Comparison of ENCODE assay signal across 11 cellular contexts in the genomic region with DNA sequence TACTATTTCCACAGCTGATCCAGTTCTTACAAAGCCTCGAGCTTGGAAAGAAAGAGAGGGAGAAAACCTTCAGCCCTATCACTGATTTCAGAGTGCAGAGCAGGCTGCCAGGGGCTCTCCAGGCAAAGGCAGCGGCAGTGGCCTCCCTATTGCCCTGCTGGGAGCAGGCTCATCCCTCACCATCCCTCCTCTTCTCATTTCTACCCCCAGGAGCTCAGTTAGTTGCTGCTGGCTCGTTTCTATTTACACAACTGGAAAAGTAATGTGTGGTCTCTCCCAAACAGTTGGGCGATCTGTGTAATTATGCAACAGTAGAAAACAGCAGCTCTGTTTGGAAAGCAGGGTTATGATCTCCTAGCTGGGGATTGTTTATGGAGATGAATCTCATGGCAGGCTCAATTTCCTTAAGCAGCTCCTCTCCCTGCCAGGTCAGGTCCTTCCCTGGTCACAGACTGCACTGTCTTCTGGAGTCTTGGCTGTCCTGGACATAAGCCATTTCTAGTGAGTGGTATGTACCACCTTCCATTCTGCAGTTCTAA. TPM values are rescaled to one million over a fixed set of nuclear protein-coding genes. Genes with fewer than 3 reads are reported as not detected.
A peak's percentile ranks its signal among the peaks of the same experiment; 100 is the strongest.
DNase-seq lines count a peak whose midpoint lies in the region; ATAC-seq, FAIRE-seq and TF ChIP-seq lines count a peak whose summit lies in the region.
"Had no signal": no experiment of that assay in that cellular context is flagged by ENCODE, and none has a peak within 500 bp of the region (broad histone marks: within the 10 kb centered on the region; RNA-seq: fewer than 3 reads in every experiment).

No MANE protein-coding gene starts in this region.

- H3K4me3 ChIP-seq in stomach: no peak overlapping the region
- no peak overlapping the region for H3K4me3 ChIP-seq in HAP-1

- H3K4me1 Mint-ChIP-seq in HFFc6 (ENCODE audit: low read depth) (peaks cover 37% of the 10 kb centered on the region), brain (peaks cover 17% of the 10 kb centered on the region)

- H3K36me3 Mint-ChIP-seq in HFFc6 (ENCODE audit: low read depth): no peaks in the 10 kb centered on the region
- no peaks in the 10 kb centered on the region for H3K36me3 Mint-ChIP-seq in brain

- intact Hi-C loops in left colon (cut with DNase I, micrococcal nuclease) (no loop called here), stomach (cut with DNase I; ENCODE audit: low total_unique reads) (no loop called here)

- H3K9me3 Mint-ChIP-seq in HFFc6: no peaks in the 10 kb centered on the region
- no peaks in the 10 kb centered on the region for H3K9me3 Mint-ChIP-seq in brain

- in situ Hi-C loops in HAP-1 (cut with MboI; ENCODE audit: low sequenced_read_pairs): no loop called here

- ATAC-seq in left colon (peak; percentile 36), GM18873 (IDR thresholded peaks at IDR 0.05; ENCODE audit: low FRiP score, unreplicated experiment) (no peak)
- ATAC-seq: activated CD8-positive, alpha-beta T cell treated with anti-CD3 and anti-CD28 coated beads, Interleukin-2, amount 10 ng/mL, durations not matched to agents 7 days and 5 days had no signal

- H3K4me3 Mint-ChIP-seq in HFFc6: no peak overlapping the region
- no peak overlapping the region for H3K4me3 Mint-ChIP-seq in brain
- H3K4me3 Mint-ChIP-seq: activated CD8-positive, alpha-beta T cell treated with anti-CD3 and anti-CD28 coated beads, Interleukin-2, amount 10 ng/mL, durations not matched to agents 7 days and 5 days had no signal

- no peaks in the 10 kb centered on the region for H3K36me3 ChIP-seq in stomach
- no peaks in the 10 kb centered on the region for H3K36me3 ChIP-seq in HAP-1 (replicated peaks)

- TF ChIP-seq EP300 in stomach (IDR thresholded peaks at IDR 0.05): no peak

- H3K27me3 ChIP-seq in stomach (no peaks in the 10 kb centered on the region), HAP-1 (ENCODE audit: low read depth) (no peaks in the 10 kb centered on the region)

- H3K27me3 Mint-ChIP-seq in HFFc6 (ENCODE audit: insufficient read depth): no peaks in the 10 kb centered on the region; the same call in 1 of the 2 replicates
- no peaks in the 10 kb centered on the region for H3K27me3 Mint-ChIP-seq in brain

- H3K4me1 ChIP-seq in stomach (peaks cover 16 to 40% (median 28%) of the 10 kb centered on the region in 4 donors), HAP-1 (no peaks in the 10 kb centered on the region)

- TF ChIP-seq POLR2A in stomach (IDR thresholded peaks at IDR 0.05): no peak

- WGBS in stomach, 5 donors: 17 to 40% (median 23%) methylated on average over 4 of the region's 4 CpGs

- H3K27ac ChIP-seq in stomach: peak overlapping the region; percentile 56 to 78 (median 71)

- DNase-seq in HFFc6 (peak; percentile 50), left colon (no peak), stomach (no peak), NCI-H2227 (lab: John Stamatoyannopoulos, UW; ENCODE audit: unreplicated experiment) (no peak), urothelium cell line (ENCODE audit: low spot score) (no peak), HAP-1 (ENCODE audit: low spot score in 2 of 2) (no peak)
- DNase-seq: activated CD8-positive, alpha-beta T cell treated with anti-CD3 and anti-CD28 coated beads, Interleukin-2, amount 10 ng/mL, durations not matched to agents 7 days and 5 days; NCI-H1048 had no signal

- TF ChIP-seq CTCF in HFFc6 (IDR thresholded peaks at IDR 0.05) (no peak), brain (conservative IDR thresholded peaks at IDR 0.05) (no peak), stomach (IDR thresholded peaks at IDR 0.05) (no peak)

- H3K27ac Mint-ChIP-seq in HFFc6 (peak overlapping the region; percentile 61), brain (peak overlapping the region in 3 of 5 experiments; percentile 42 to 67 (median 59))
- H3K27ac Mint-ChIP-seq: activated CD8-positive, alpha-beta T cell treated with anti-CD3 and anti-CD28 coated beads, Interleukin-2, amount 10 ng/mL, durations not matched to agents 7 days and 5 days had no signal

- H3K9me3 ChIP-seq in stomach (no peaks in the 10 kb centered on the region), HAP-1 (no peaks in the 10 kb centered on the region)

- FAIRE-seq in urothelium cell line (lab: Jason Lieb, UNC): no peak
- FAIRE-seq: bronchial epithelial cell had no signal

RNA-seq across cellular contexts. Expression of gene TNS3, which starts 28.7 kb away (rescaled TPM):
- 10 to 100 TPM; 50.8 to 77.0 (median 67.8) TPM for total RNA-seq in HFFc6 (2021; fragmentation: NEBNext Ultra II Directional; extraction: Animal tissue kit (Norgen Biotek cat#: 25700))
- 28.1 TPM for polyA plus RNA-seq in brain (ENCODE audit: insufficient read depth, low read depth, low replicate concordance)
- total RNA-seq in left colon: 10 to 100 TPM; 56.9 to 62.3 TPM
- 100 to 1,000 TPM in 1 of 5 donors, 10 to 100 TPM in 4; 30.1 to 105 (median 86.9) TPM for total RNA-seq in stomach
- 10 to 100 TPM in 2 of 3 donors, 1 to 10 TPM in 1; 10.0 to 40.6 (median 25.8) TPM for polyA plus RNA-seq in stomach
- total RNA-seq: activated CD8-positive, alpha-beta T cell treated with anti-CD3 and anti-CD28 coated beads, Interleukin-2, amount 10 ng/mL, durations not matched to agents 7 days and 5 days had no signal
